Comparison of ENCODE assay signal across 1 cellular context in the genomic region with DNA sequence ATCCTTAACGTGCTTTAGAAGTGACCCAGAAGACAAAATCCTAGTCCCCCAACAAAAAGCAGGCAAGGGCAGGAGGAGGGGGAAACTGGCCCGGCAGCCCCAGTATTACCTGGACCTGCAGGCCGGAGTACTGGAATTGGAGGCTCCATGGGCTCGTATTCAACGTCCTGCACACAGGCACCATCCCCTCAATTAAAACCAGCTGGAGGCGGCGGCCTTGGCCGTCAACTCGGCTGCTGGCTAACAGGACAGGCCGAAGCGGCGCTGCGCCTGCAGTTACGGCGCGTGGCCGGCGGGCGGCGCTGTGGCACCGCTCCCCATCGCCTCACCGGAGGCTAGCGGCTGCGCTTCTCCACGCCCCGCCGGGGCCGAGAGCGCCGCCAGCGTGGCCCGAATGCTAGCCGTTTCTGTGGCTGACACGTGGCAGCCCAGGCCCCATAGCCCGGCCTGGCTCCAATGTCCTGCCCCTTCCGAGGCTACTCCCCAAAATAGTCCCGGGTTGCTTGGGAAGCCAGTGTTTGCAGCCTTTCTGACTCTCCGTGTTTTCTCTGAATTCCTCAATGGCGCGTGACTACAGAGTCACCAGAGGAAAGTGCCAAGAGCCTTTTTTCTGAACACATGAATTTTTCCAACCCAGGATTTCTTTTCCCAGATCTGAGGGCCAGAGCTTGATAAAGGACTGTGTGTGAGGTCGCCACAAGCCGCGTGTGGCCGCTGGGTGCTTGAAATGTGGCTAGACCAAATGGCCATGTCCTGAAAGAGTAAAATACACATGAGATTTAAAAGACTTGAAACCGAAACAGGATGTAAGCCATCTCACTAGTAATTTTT.
A peak's percentile ranks its signal among the peaks of the same experiment; 100 is the strongest.
TF ChIP-seq lines count a peak whose summit lies in the region.

No MANE protein-coding gene starts in this region.

TF ChIP-seq in K562, 482 proteins besides CTCF, POLR2A, EP300 and RAD21 (continued from another document):
- TF ChIP-seq, protein P1, sequence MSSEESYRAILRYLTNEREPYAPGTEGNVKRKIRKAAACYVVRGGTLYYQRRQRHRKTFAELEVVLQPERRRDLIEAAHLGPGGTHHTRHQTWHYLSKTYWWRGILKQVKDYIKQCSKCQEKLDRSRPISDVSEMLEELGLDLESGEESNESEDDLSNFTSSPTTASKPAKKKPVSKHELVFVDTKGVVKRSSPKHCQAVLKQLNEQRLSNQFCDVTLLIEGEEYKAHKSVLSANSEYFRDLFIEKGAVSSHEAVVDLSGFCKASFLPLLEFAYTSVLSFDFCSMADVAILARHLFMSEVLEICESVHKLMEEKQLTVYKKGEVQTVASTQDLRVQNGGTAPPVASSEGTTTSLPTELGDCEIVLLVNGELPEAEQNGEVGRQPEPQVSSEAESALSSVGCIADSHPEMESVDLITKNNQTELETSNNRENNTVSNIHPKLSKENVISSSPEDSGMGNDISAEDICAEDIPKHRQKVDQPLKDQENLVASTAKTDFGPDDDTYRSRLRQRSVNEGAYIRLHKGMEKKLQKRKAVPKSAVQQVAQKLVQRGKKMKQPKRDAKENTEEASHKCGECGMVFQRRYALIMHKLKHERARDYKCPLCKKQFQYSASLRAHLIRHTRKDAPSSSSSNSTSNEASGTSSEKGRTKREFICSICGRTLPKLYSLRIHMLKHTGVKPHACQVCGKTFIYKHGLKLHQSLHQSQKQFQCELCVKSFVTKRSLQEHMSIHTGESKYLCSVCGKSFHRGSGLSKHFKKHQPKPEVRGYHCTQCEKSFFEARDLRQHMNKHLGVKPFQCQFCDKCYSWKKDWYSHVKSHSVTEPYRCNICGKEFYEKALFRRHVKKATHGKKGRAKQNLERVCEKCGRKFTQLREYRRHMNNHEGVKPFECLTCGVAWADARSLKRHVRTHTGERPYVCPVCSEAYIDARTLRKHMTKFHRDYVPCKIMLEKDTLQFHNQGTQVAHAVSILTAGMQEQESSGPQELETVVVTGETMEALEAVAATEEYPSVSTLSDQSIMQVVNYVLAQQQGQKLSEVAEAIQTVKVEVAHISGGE (CRISPR knock-in tag; IDR thresholded peaks at IDR 0.05) = peak in 1 of 3 experiments; percentile 79; a peak in 2 of 6 replicates
- TF ChIP-seq BMI1 (IDR thresholded peaks at IDR 0.05; ENCODE audit: low read length) (no peak), RFX5 (IDR thresholded peaks at IDR 0.05; ENCODE audit: low read depth, low read length) (no peak), ARID2 (IDR thresholded peaks at IDR 0.05) (no peak), NFIC (IDR thresholded peaks at IDR 0.05) (peak; percentile 50), KHSRP (IDR thresholded peaks at IDR 0.05) (no peak), DMBX1 (CRISPR knock-in tag; IDR thresholded peaks at IDR 0.05; ENCODE audit: borderline replicate concordance) (peak; percentile 87; the same call in 1 of the 2 replicates), TFAM (CRISPR knock-in tag; conservative IDR thresholded peaks at IDR 0.05) (no peak), STAT5A (IDR thresholded peaks at IDR 0.05; ENCODE audit: borderline replicate concordance, low read length) (no peak)
- TF ChIP-seq, protein P2, sequence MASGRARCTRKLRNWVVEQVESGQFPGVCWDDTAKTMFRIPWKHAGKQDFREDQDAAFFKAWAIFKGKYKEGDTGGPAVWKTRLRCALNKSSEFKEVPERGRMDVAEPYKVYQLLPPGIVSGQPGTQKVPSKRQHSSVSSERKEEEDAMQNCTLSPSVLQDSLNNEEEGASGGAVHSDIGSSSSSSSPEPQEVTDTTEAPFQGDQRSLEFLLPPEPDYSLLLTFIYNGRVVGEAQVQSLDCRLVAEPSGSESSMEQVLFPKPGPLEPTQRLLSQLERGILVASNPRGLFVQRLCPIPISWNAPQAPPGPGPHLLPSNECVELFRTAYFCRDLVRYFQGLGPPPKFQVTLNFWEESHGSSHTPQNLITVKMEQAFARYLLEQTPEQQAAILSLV (tag; IDR thresholded peaks at IDR 0.05) = no peak
- TF ChIP-seq, protein P3, sequence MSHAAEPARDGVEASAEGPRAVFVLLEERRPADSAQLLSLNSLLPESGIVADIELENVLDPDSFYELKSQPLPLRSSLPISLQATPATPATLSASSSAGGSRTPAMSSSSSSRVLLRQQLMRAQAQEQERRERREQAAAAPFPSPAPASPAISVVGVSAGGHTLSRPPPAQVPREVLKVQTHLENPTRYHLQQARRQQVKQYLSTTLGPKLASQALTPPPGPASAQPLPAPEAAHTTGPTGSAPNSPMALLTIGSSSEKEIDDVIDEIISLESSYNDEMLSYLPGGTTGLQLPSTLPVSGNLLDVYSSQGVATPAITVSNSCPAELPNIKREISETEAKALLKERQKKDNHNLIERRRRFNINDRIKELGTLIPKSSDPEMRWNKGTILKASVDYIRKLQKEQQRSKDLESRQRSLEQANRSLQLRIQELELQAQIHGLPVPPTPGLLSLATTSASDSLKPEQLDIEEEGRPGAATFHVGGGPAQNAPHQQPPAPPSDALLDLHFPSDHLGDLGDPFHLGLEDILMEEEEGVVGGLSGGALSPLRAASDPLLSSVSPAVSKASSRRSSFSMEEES (CRISPR knock-in tag; IDR thresholded peaks at IDR 0.05) = no peak
- TF ChIP-seq, protein P4, sequence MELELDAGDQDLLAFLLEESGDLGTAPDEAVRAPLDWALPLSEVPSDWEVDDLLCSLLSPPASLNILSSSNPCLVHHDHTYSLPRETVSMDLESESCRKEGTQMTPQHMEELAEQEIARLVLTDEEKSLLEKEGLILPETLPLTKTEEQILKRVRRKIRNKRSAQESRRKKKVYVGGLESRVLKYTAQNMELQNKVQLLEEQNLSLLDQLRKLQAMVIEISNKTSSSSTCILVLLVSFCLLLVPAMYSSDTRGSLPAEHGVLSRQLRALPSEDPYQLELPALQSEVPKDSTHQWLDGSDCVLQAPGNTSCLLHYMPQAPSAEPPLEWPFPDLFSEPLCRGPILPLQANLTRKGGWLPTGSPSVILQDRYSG (tag; conservative IDR thresholded peaks at IDR 0.05; ENCODE audit: low read depth) = peak; percentile 92
- TF ChIP-seq, protein P5, sequence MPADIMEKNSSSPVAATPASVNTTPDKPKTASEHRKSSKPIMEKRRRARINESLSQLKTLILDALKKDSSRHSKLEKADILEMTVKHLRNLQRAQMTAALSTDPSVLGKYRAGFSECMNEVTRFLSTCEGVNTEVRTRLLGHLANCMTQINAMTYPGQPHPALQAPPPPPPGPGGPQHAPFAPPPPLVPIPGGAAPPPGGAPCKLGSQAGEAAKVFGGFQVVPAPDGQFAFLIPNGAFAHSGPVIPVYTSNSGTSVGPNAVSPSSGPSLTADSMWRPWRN (IDR thresholded peaks at IDR 0.05; ENCODE audit: low read depth) = peak; percentile 32; the same call in 1 of the 2 replicates
